Comparison of ENCODE assay signal across 17 cellular contexts in genomic region chr7:1708640-1709249, GRCh38. TPM values are rescaled to one million over a fixed set of nuclear protein-coding genes. Genes with fewer than 3 reads are reported as not detected.
DNase-seq lines count a peak whose midpoint lies in the region; ATAC-seq and TF ChIP-seq lines count a peak whose summit lies in the region.
"Had no signal": no experiment of that assay in that cellular context is flagged by ENCODE, and none has a peak within 500 bp of the region (broad histone marks: within the 10 kb centered on the region; RNA-seq: fewer than 3 reads in every experiment).

No MANE protein-coding gene starts in this region.

- peak; percentile 8 for DNase-seq in activated CD4-positive, CD25-positive, alpha-beta regulatory T cell treated with anti-CD3 and anti-CD28 coated beads, Interleukin-2, amount 50 U/mL, for 72 hours
- peak; percentile 1 for DNase-seq in ELF-1 (ENCODE audit: low read depth, low spot score)
- DNase-seq in coronary artery (ENCODE audit: low spot score): peak; percentile 57
- peak; percentile 42 for DNase-seq in sciatic nerve (ENCODE audit: low spot score)
- no peak for DNase-seq in kidney glomerular epithelial cell (lab: John Stamatoyannopoulos, UW)
- no peak for DNase-seq in amygdala (lab: John Stamatoyannopoulos, UW)
- DNase-seq: C1 segment of cervical spinal cord, DMS 273 treated with DMSO at 0.1 percent for 48 hours, HCEC 1CT, MV-4-11, NCI-H1417 treated with DMSO at 0.1 percent for 48 hours, NCI-H2029, NCI-H524 had no signal

- intact Hi-C loops in sciatic nerve (cut with DNase I): no loop called here

- TF ChIP-seq CTCF in coronary artery (IDR thresholded peaks at IDR 0.05): no peak

- no peak for ATAC-seq in activated CD4-positive, CD25-positive, alpha-beta regulatory T cell treated with anti-CD3 and anti-CD28 coated beads, Interleukin-2, amount 50 U/mL, for 24 hours
- ATAC-seq in sciatic nerve: no peak
- no peak for ATAC-seq in GM21526 (IDR thresholded peaks at IDR 0.05; ENCODE audit: low FRiP score, unreplicated experiment)

- H3K27ac ChIP-seq in coronary artery: no peak overlapping the region
- H3K27ac ChIP-seq: RWPE1 had no signal

- H3K4me3 ChIP-seq in coronary artery: no peak overlapping the region

RNA-seq across cellular contexts. Expression of gene ELFN1, which starts 38.7 kb away (rescaled TPM):
- total RNA-seq in sciatic nerve: 2.4 TPM
- total RNA-seq: OCI-LY7 had no signal

Comparison
In these comparisons a context has a peak if more than half of its experiments do, and no peak if none do; other contexts are left out.
1. DNase-seq: peak in activated CD4-positive, CD25-positive, alpha-beta regulatory T cell treated with anti-CD3 and anti-CD28 coated beads, Interleukin-2, amount 50 U/mL, for 72 hours (single experiment), ELF-1 (single experiment), coronary artery (single experiment) and sciatic nerve (single experiment); none in kidney glomerular epithelial cell (single experiment) and amygdala (0 of 56).